Comparison of ENCODE assay signal across 27 cellular contexts in genomic region chr12:64577046-64577445, GRCh38. TPM values are rescaled to one million over a fixed set of nuclear protein-coding genes. Genes with fewer than 3 reads are reported as not detected.
DNase-seq lines count a peak whose midpoint lies in the region; ATAC-seq, FAIRE-seq and TF ChIP-seq lines count a peak whose summit lies in the region.
"Had no signal": no experiment of that assay in that cellular context is flagged by ENCODE, and none has a peak within 500 bp of the region (broad histone marks: within the 10 kb centered on the region; RNA-seq: fewer than 3 reads in every experiment).

No MANE protein-coding gene starts in this region.

- H3K14ac ChIP-seq in trophoblast cell (ENCODE audit: low read length) = no peak overlapping the region

- H3K4me2 ChIP-seq in HepG2 (ENCODE audit: low read depth, low read length) (no peak overlapping the region), trophoblast cell (ENCODE audit: low read length) (no peak overlapping the region)
- H3K4me2 ChIP-seq: A549 had no signal

- H2BK12ac ChIP-seq in trophoblast cell (ENCODE audit: low read length) = no peak overlapping the region

- CTCF ChIA-PET in HepG2 (lab: Yijun Ruan, JAX; ENCODE audit: low intra/inter-chr PET ratio, low total read pairs) = no interaction called here

- no peak overlapping the region for H4K8ac ChIP-seq in trophoblast cell (ENCODE audit: low read depth, low read length)

- H3K9ac ChIP-seq in HepG2 (ENCODE audit: insufficient read depth, low read depth, low read length) (no peak overlapping the region), trophoblast cell (ENCODE audit: low read length) (no peak overlapping the region)
- H3K9ac ChIP-seq: BLaER1 treated with 17β-estradiol and CSF1 and Interleukin-3, amounts not matched to agents 10 nM and 100 nM; GM23248 had no signal

- H3K4me1 Mint-ChIP-seq in activated T-cell treated with anti-CD3 and anti-CD28 coated beads, Interleukin-2, amount 50 U/mL, for 72 hours (ENCODE audit: low read depth) = no peaks in the 10 kb centered on the region
- H3K4me1 Mint-ChIP-seq: CD14-positive monocyte; CD8-positive, alpha-beta memory T cell had no signal

- no peak for TF ChIP-seq CTCF in heart left ventricle (IDR thresholded peaks at IDR 0.05)
- TF ChIP-seq CTCF in HepG2 (CRISPR knock-in tag; IDR thresholded peaks at IDR 0.05) = no peak
- TF ChIP-seq CTCF in right lobe of liver (IDR thresholded peaks at IDR 0.05) = no peak

- TF ChIP-seq RAD21 in HepG2 (CRISPR knock-in tag; IDR thresholded peaks at IDR 0.05) = no peak

- H3K27ac Mint-ChIP-seq in activated T-cell treated with anti-CD3 and anti-CD28 coated beads, Interleukin-2, amount 50 U/mL, for 72 hours = no peak overlapping the region
- H3K27ac Mint-ChIP-seq: CD4-positive, alpha-beta T cell; CD8-positive, alpha-beta memory T cell had no signal

- POLR2A ChIA-PET in HepG2 (lab: Yijun Ruan, JAX) = no interaction called here

- no peak for TF ChIP-seq POLR2A in heart left ventricle (IDR thresholded peaks at IDR 0.05)
- no peak for TF ChIP-seq POLR2A in HepG2 (IDR thresholded peaks at IDR 0.05; ENCODE audit: insufficient read depth in 1 of 2, low read depth in 2 of 2, low read length in 2 of 2)
- TF ChIP-seq POLR2A in right lobe of liver (IDR thresholded peaks at IDR 0.05) = no peak

- no peak overlapping the region for H4K91ac ChIP-seq in trophoblast cell (ENCODE audit: low read depth, low read length)

- H3K4me1 ChIP-seq in heart left ventricle = peaks cover 0 to 10% (median 0%) of the 10 kb centered on the region in 12 donors
- no peaks in the 10 kb centered on the region for H3K4me1 ChIP-seq in HepG2 (ENCODE audit: insufficient read depth, low read length)
- H3K4me1 ChIP-seq in right lobe of liver = no peaks in the 10 kb centered on the region
- no peaks in the 10 kb centered on the region for H3K4me1 ChIP-seq in trophoblast cell (ENCODE audit: control insufficient read depth in 1 of 2, insufficient read depth in 2 of 2, low read length in 2 of 2)
- H3K4me1 ChIP-seq: A549, BE2C had no signal

- H3K18ac ChIP-seq in trophoblast cell (ENCODE audit: low read length) = no peak overlapping the region

- no peaks in the 10 kb centered on the region for H3K27me3 ChIP-seq in heart left ventricle
- no peaks in the 10 kb centered on the region for H3K27me3 ChIP-seq in HepG2 (ENCODE audit: control insufficient read depth in 1 of 2, insufficient read depth in 2 of 2, low read length in 2 of 2)
- H3K27me3 ChIP-seq in right lobe of liver = no peaks in the 10 kb centered on the region
- no peaks in the 10 kb centered on the region for H3K27me3 ChIP-seq in trophoblast cell (ENCODE audit: insufficient read depth, low read length)
- H3K27me3 ChIP-seq: BE2C; BLaER1 treated with 17β-estradiol and CSF1 and Interleukin-3, amounts not matched to agents 10 nM and 100 nM had no signal

- no peak overlapping the region for H3K4me3 Mint-ChIP-seq in activated T-cell treated with anti-CD3 and anti-CD28 coated beads, Interleukin-2, amount 50 U/mL, for 72 hours
- H3K4me3 Mint-ChIP-seq: CD14-positive monocyte; CD4-positive, alpha-beta T cell; CD8-positive, alpha-beta memory T cell had no signal

- no peaks in the 10 kb centered on the region for H4K20me1 ChIP-seq in HepG2 (ENCODE audit: insufficient read depth, low read length)
- H4K20me1 ChIP-seq: BLaER1 treated with 17β-estradiol and CSF1 and Interleukin-3, amounts not matched to agents 10 nM and 100 nM had no signal

- H4K12ac ChIP-seq in trophoblast cell (ENCODE audit: low read depth, low read length) = no peak overlapping the region

- H2BK5ac ChIP-seq in trophoblast cell (ENCODE audit: low read depth, low read length, poor library complexity) = no peak overlapping the region

- intact Hi-C loops in heart left ventricle (cut with DNase I) (loop anchor here in 1 of 10 donors (5.0 kb wide), 1 partner anchor 35 kb away; the partner anchor contains the start of gene RASSF3), Right ventricle myocardium inferior (cut with DNase I) (no loop called here), HepG2 (cut with micrococcal nuclease; ENCODE audit: unreplicated experiment) (no loop called here), right lobe of liver (cut with DNase I) (no loop called here)

- H3K27ac ChIP-seq in heart left ventricle (no peak overlapping the region), HepG2 (ENCODE audit: extremely low read length, insufficient read depth, low read length) (no peak overlapping the region), right lobe of liver (no peak overlapping the region), trophoblast cell (ENCODE audit: low read depth, low read length) (no peak overlapping the region)
- H3K27ac ChIP-seq: A549; BLaER1 treated with 17β-estradiol and CSF1 and Interleukin-3, amounts not matched to agents 10 nM and 100 nM; GM23248 had no signal

- H2BK120ac ChIP-seq in trophoblast cell (ENCODE audit: insufficient read depth, low read length, poor library complexity) = no peak overlapping the region

- no peak for FAIRE-seq in HepG2 (lab: Jason Lieb, UNC)
- FAIRE-seq: A549, D721Med, GM12891, GM18507, H1 had no signal

- H3K36me3 Mint-ChIP-seq in activated T-cell treated with anti-CD3 and anti-CD28 coated beads, Interleukin-2, amount 50 U/mL, for 72 hours (ENCODE audit: insufficient read depth in 2 of 2) = no peaks in the 10 kb centered on the region
- H3K36me3 Mint-ChIP-seq: CD14-positive monocyte had no signal

- H3K4me3 ChIP-seq in heart left ventricle (no peak overlapping the region), HepG2 (replicated peaks in 1 of 3; ENCODE audit: insufficient read depth in 1 of 3, low read depth in 2 of 3, low read length in 3 of 3) (no peak overlapping the region), right lobe of liver (no peak overlapping the region), trophoblast cell (ENCODE audit: low read depth, low read length) (no peak overlapping the region)
- H3K4me3 ChIP-seq: A549; BLaER1 treated with 17β-estradiol and CSF1 and Interleukin-3, amounts not matched to agents 10 nM and 100 nM; GM23248 had no signal

- H3K27me3 Mint-ChIP-seq in activated T-cell treated with anti-CD3 and anti-CD28 coated beads, Interleukin-2, amount 50 U/mL, for 72 hours (ENCODE audit: low read depth) = no peaks in the 10 kb centered on the region
- H3K27me3 Mint-ChIP-seq: CD4-positive, alpha-beta T cell had no signal

- H2AFZ ChIP-seq in HepG2 (ENCODE audit: low read length) (no peak overlapping the region), trophoblast cell (ENCODE audit: insufficient read depth, low read length, poor library complexity) (no peak overlapping the region)
- H2AFZ ChIP-seq: GM23248 had no signal

- DNase-seq in heart left ventricle (no peak), Right ventricle myocardium inferior (ENCODE audit: missing footprints) (no peak), HepG2 (ENCODE audit: low spot score) (no peak), right lobe of liver (no peak), trophoblast cell (peak; percentile 29 to 72), activated gamma-delta T cell (lab: John Stamatoyannopoulos, UW) (no peak)
- DNase-seq in activated T-cell treated with anti-CD3 and anti-CD28 coated beads, Interleukin-2, amount 50 U/mL, for 72 hours = no peak
- DNase-seq: 8988T; ACHN; AML-193; BE2C; CD4-positive, alpha-beta T cell; CD8-positive, alpha-beta memory T cell; DMS 273 treated with DMSO at 0.1 percent for 48 hours; DMS79; EL; GF-D8; GM23248; H7; HCEC 1CT had no signal

- H3K9me3 Mint-ChIP-seq in activated T-cell treated with anti-CD3 and anti-CD28 coated beads, Interleukin-2, amount 50 U/mL, for 72 hours = no peaks in the 10 kb centered on the region
- H3K9me3 Mint-ChIP-seq: CD4-positive, alpha-beta T cell had no signal

- H3K4ac ChIP-seq in trophoblast cell (ENCODE audit: low read depth, low read length) = no peak overlapping the region

- no TSS peak for BruUV-seq in HepG2 (replicated peaks; lab: Mats Ljungman, UMichigan)

- no peaks in the 10 kb centered on the region for H3K36me3 ChIP-seq in heart left ventricle
- H3K36me3 ChIP-seq in HepG2 (replicated peaks in 1 of 2; ENCODE audit: control insufficient read depth in 1 of 2, insufficient read depth in 2 of 2, low read length in 2 of 2) = no peaks in the 10 kb centered on the region
- H3K36me3 ChIP-seq in right lobe of liver = no peaks in the 10 kb centered on the region
- no peaks in the 10 kb centered on the region for H3K36me3 ChIP-seq in trophoblast cell (ENCODE audit: control insufficient read depth in 1 of 2, insufficient read depth in 2 of 2, low read length in 2 of 2)
- H3K36me3 ChIP-seq: BE2C had no signal

- no peaks in the 10 kb centered on the region for H3K79me1 ChIP-seq in trophoblast cell (ENCODE audit: low read length)

- no peak for TF ChIP-seq EP300 in HepG2 (IDR thresholded peaks at IDR 0.05; ENCODE audit: low read depth in 2 of 2, low read length in 2 of 2)
- no peak for TF ChIP-seq EP300 in HepG2 (CRISPR knock-in tag; IDR thresholded peaks at IDR 0.05; ENCODE audit: borderline replicate concordance)

- no peak overlapping the region for H2AK5ac ChIP-seq in trophoblast cell (ENCODE audit: low read length)

- no peak overlapping the region for H3K23ac ChIP-seq in trophoblast cell (ENCODE audit: low read length)

- 58 to 70% (median 61%) methylated on average over 4 of the region's 4 CpGs for WGBS in heart left ventricle, 4 donors
- WGBS in HepG2 (ENCODE audit: low lambda C conversion rate) = 24% methylated on average over 4 of the region's 4 CpGs
- 79% methylated on average over 4 of the region's 4 CpGs for WGBS in right lobe of liver (ENCODE audit: insufficient coverage, low coverage, low lambda C conversion rate, missing lambda C conversion rate)
- no CpG with 5 or more reads among the region's 4 CpGs for WGBS in trophoblast cell (ENCODE audit: extremely low coverage, insufficient coverage, insufficient read length)

- no peaks in the 10 kb centered on the region for H3K79me2 ChIP-seq in HepG2 (ENCODE audit: insufficient read depth, low read length)
- H3K79me2 ChIP-seq in trophoblast cell (ENCODE audit: control insufficient read depth, insufficient read depth, low read length, poor library complexity) = no peaks in the 10 kb centered on the region

- H3K9me3 ChIP-seq in heart left ventricle (peaks cover 0 to 29% (median 11%) of the 10 kb centered on the region in 12 donors), HepG2 (ENCODE audit: low read length) (peaks cover 18% of the 10 kb centered on the region), right lobe of liver (no peaks in the 10 kb centered on the region), trophoblast cell (ENCODE audit: insufficient read depth, low read depth, low read length) (no peaks in the 10 kb centered on the region)

- ATAC-seq in heart left ventricle (peak in 3 of 4 donors; percentile 49 to 81 (median 76)), Right ventricle myocardium inferior (no peak), HepG2 (no peak), right lobe of liver (no peak)
- ATAC-seq in activated T-cell treated with anti-CD3 and anti-CD28 coated beads, Interleukin-2, amount 50 U/mL, for 72 hours (replicated peaks in 1 of 2) = no peak
- ATAC-seq: A549 had no signal

- in situ Hi-C loops in HepG2 (cut with HindIII; ENCODE audit: extremely low pct_ligation_motif_present, low pct_unique_long_range_greater_than_20kb) = no loop called here

RNA-seq across cellular contexts. Expression of gene RASSF3, which starts 33.2 kb away (rescaled TPM):
- total RNA-seq in heart left ventricle (100 to 1,000 TPM in 4 of 9 donors, 10 to 100 TPM in 5; 59.7 to 116 (median 93.4) TPM), Right ventricle myocardium inferior (123 TPM), HepG2 (2016; rRNA removed; fragmentation: Illumina TruSeq; extraction: Trizol) (16.0 and 21.3 TPM in 2 replicates), right lobe of liver (10 to 100 TPM in 3 of 6 experiments, 1 to 10 TPM in 3; 5.8 to 27.3 (median 10.6) TPM)
- polyA plus RNA-seq in heart left ventricle (10 to 100 TPM; 32.8 to 55.4 TPM), HepG2 (2011; rRNA removed) (15.4 and 15.5 TPM in 2 replicates)
- total RNA-seq in HepG2 (2016; cell fraction: cytosol; rRNA removed; fragmentation: Illumina TruSeq; extraction: Trizol; ENCODE audit: low read depth) = 6.2 and 7.7 TPM in 2 replicates
- 13.2 and 20.1 TPM in 2 replicates for total RNA-seq in HepG2 (2016; cell fraction: insoluble cytoplasmic fraction; rRNA removed; fragmentation: Illumina TruSeq; extraction: Trizol)
- total RNA-seq in HepG2 (2016; cell fraction: membrane; rRNA removed; fragmentation: Illumina TruSeq; extraction: Trizol) = 25.5 and 26.0 TPM in 2 replicates
- 9.1 and 10.8 TPM in 2 replicates for total RNA-seq in HepG2 (2016; cell fraction: nucleus; rRNA removed; fragmentation: Illumina TruSeq; extraction: Trizol)
- polyA plus RNA-seq in HepG2 (2011; cell fraction: cytosol; rRNA removed) = 9.8 and 10.9 TPM in 2 replicates
- polyA plus RNA-seq in HepG2 (2011; cell fraction: nucleus; rRNA removed) = 3.9 and 5.1 TPM in 2 replicates
- polyA plus RNA-seq in HepG2 (2012) = 7.1 and 11.1 TPM in 2 replicates
- 3.6 and 3.9 TPM in 2 replicates for polyA plus RNA-seq in HepG2 (2016; cell fraction: cytosol; fragmentation: Illumina TruSeq; extraction: Trizol; ENCODE audit: low read depth)
- polyA plus RNA-seq in HepG2 (2016; cell fraction: insoluble cytoplasmic fraction; fragmentation: Illumina TruSeq; extraction: Trizol; ENCODE audit: low read depth) = 19.9 and 21.9 TPM in 2 replicates
- polyA plus RNA-seq in HepG2 (2016; cell fraction: membrane; fragmentation: Illumina TruSeq; extraction: Trizol; ENCODE audit: low read depth) = 16.4 and 17.1 TPM in 2 replicates
- polyA plus RNA-seq in HepG2 (2016; cell fraction: nucleus; fragmentation: Illumina TruSeq; extraction: Trizol; ENCODE audit: insufficient read depth, low read depth) = 13.2 and 13.5 TPM in 2 replicates
- 37.6 and 54.4 TPM in 2 replicates for polyA minus RNA-seq in HepG2 (2011; rRNA and poly(A)+ RNA removed; ENCODE audit: low replicate concordance)
- polyA minus RNA-seq in HepG2 (2011; cell fraction: cytosol; rRNA and poly(A)+ RNA removed) = 13.6 and 15.4 TPM in 2 replicates
- polyA minus RNA-seq in HepG2 (2011; cell fraction: nucleus; rRNA and poly(A)+ RNA removed) = 9.4 and 9.9 TPM in 2 replicates
- 27.3 and 29.6 TPM in 2 replicates for polyA plus RNA-seq in trophoblast cell (2013)
- 10 to 100 TPM; 40.3 to 42.4 TPM for total RNA-seq in activated T-cell treated with anti-CD3 and anti-CD28 coated beads, Interleukin-2, amount 50 U/mL, for 72 hours

Comparison
In these comparisons a context has a peak if more than half of its experiments do, and no peak if none do; other contexts are left out.
1. ATAC-seq: peak in heart left ventricle (3 of 4); none in Right ventricle myocardium inferior (single experiment), HepG2 (single experiment), right lobe of liver (0 of 4) and activated T-cell treated with anti-CD3 and anti-CD28 coated beads, Interleukin-2, amount 50 U/mL, for 72 hours (0 of 2).
2. DNase-seq: peak in trophoblast cell (2 of 2); none in heart left ventricle (0 of 5), Right ventricle myocardium inferior (single experiment), HepG2 (single experiment), right lobe of liver (0 of 3), activated gamma-delta T cell (single experiment) and activated T-cell treated with anti-CD3 and anti-CD28 coated beads, Interleukin-2, amount 50 U/mL, for 72 hours (0 of 2).